ENCODE assay signal across 22 cellular contexts in genomic region chr13:114012141-114012540, GRCh38. TPM values are rescaled to one million over a fixed set of nuclear protein-coding genes. Genes with fewer than 3 reads are reported as not detected.
A peak's percentile ranks its signal among the peaks of the same experiment; 100 is the strongest.
DNase-seq lines count a peak whose midpoint lies in the region; ATAC-seq, FAIRE-seq and TF ChIP-seq lines count a peak whose summit lies in the region.
"Had no signal": no experiment of that assay in that cellular context is flagged by ENCODE, and none has a peak within 500 bp of the region (broad histone marks: within the 10 kb centered on the region; RNA-seq: fewer than 3 reads in every experiment).

No MANE protein-coding gene starts in this region.

- CTCF ChIA-PET in RWPE1 (lab: Yijun Ruan, JAX) = no interaction called here

- DNase-seq in Right ventricle myocardium inferior (ENCODE audit: missing footprints) = peak; percentile 42
- no peak for DNase-seq in cardiac septum (ENCODE audit: low spot score)
- no peak for DNase-seq in GM12891 (ENCODE audit: insufficient read length, low spot score)
- DNase-seq in RWPE1 (ENCODE audit: low spot score) = no peak
- DNase-seq in glutamatergic neuron = peak; percentile 4
- no peak for DNase-seq in NCI-H2029 treated with DMSO at 0.1 percent for 48 hours (lab: John Stamatoyannopoulos, UW)
- DNase-seq in stimulated activated naive B cell treated with anti-CD40 and anti-IgM and Interleukin-4, amounts not matched to agents 10 μg/mL and 1 μg/mL and 100 μg/mL, for 72 hours = no peak
- DNase-seq: CD8-positive, alpha-beta T cell; COR-L47; DMS153; DMS79 treated with DMSO at 0.1 percent for 48 hours; EL; H9; HFFc6 had no signal

- intact Hi-C loops in Right ventricle myocardium inferior (cut with DNase I) = no loop called here
- intact Hi-C loops in cardiac septum (cut with DNase I) = no loop called here

- H3K4me3 Mint-ChIP-seq in glutamatergic neuron (ENCODE audit: unreplicated experiment) = no peak overlapping the region
- no peak overlapping the region for H3K4me3 Mint-ChIP-seq in stimulated activated naive B cell treated with anti-CD40 and anti-IgM and Interleukin-4, amounts not matched to agents 10 μg/mL and 1 μg/mL and 100 μg/mL, for 72 hours
- H3K4me3 Mint-ChIP-seq: CD14-positive monocyte; CD8-positive, alpha-beta T cell; GM23338; H9; HFFc6 had no signal

- TF ChIP-seq CTCF in RWPE1 (conservative IDR thresholded peaks at IDR 0.05; ENCODE audit: low read depth) (no peak), glutamatergic neuron (IDR thresholded peaks at IDR 0.05; ENCODE audit: partially characterized antibody, unreplicated experiment) (no peak)

- H3K27ac ChIP-seq in RWPE1 = peak overlapping the region; percentile 57
- H3K27ac ChIP-seq: 22Rv1, HL-60 had no signal

- peaks cover 6% of the 10 kb centered on the region for H3K9me3 Mint-ChIP-seq in glutamatergic neuron (ENCODE audit: unreplicated experiment)
- H3K9me3 Mint-ChIP-seq in stimulated activated naive B cell treated with anti-CD40 and anti-IgM and Interleukin-4, amounts not matched to agents 10 μg/mL and 1 μg/mL and 100 μg/mL, for 72 hours = no peaks in the 10 kb centered on the region
- H3K9me3 Mint-ChIP-seq: CD8-positive, alpha-beta T cell; GM23338; H9; HFFc6 had no signal

- peaks cover 3% of the 10 kb centered on the region for H3K4me1 Mint-ChIP-seq in glutamatergic neuron (ENCODE audit: low read depth, unreplicated experiment)
- peaks cover 0 to 4% of the 10 kb centered on the region in 2 donors for H3K4me1 Mint-ChIP-seq in stimulated activated naive B cell treated with anti-CD40 and anti-IgM and Interleukin-4, amounts not matched to agents 10 μg/mL and 1 μg/mL and 100 μg/mL, for 72 hours
- H3K4me1 Mint-ChIP-seq: CD14-positive monocyte, GM23338, H9 had no signal

- peaks cover 10% of the 10 kb centered on the region for H3K36me3 Mint-ChIP-seq in glutamatergic neuron (ENCODE audit: unreplicated experiment)
- peaks cover 22 to 39% of the 10 kb centered on the region in 2 donors for H3K36me3 Mint-ChIP-seq in stimulated activated naive B cell treated with anti-CD40 and anti-IgM and Interleukin-4, amounts not matched to agents 10 μg/mL and 1 μg/mL and 100 μg/mL, for 72 hours

- POLR2A ChIA-PET in RWPE1 (lab: Yijun Ruan, JAX; ENCODE audit: low non-redundant PET) = no interaction called here

- H3K27me3 Mint-ChIP-seq in glutamatergic neuron (ENCODE audit: unreplicated experiment) = peaks cover 4% of the 10 kb centered on the region
- no peaks in the 10 kb centered on the region for H3K27me3 Mint-ChIP-seq in stimulated activated naive B cell treated with anti-CD40 and anti-IgM and Interleukin-4, amounts not matched to agents 10 μg/mL and 1 μg/mL and 100 μg/mL, for 72 hours

- no peak for TF ChIP-seq POLR2A in GM12891 (IDR thresholded peaks at IDR 0.05; ENCODE audit: low read depth, low read length)

- no peak overlapping the region for H3K27ac Mint-ChIP-seq in glutamatergic neuron (ENCODE audit: unreplicated experiment)
- no peak overlapping the region for H3K27ac Mint-ChIP-seq in stimulated activated naive B cell treated with anti-CD40 and anti-IgM and Interleukin-4, amounts not matched to agents 10 μg/mL and 1 μg/mL and 100 μg/mL, for 72 hours
- H3K27ac Mint-ChIP-seq: CD8-positive, alpha-beta T cell; GM23338; H9; HFFc6 had no signal

- ATAC-seq in Right ventricle myocardium inferior (no peak), HG02798 (IDR thresholded peaks at IDR 0.05; ENCODE audit: poor library complexity, unreplicated experiment) (no peak)
- ATAC-seq in stimulated activated naive B cell treated with anti-CD40 and anti-IgM and Interleukin-4, amounts not matched to agents 10 μg/mL and 1 μg/mL and 100 μg/mL, for 72 hours (replicated peaks) = no peak
- ATAC-seq: CD8-positive, alpha-beta T cell; GM23338 had no signal

- no peak for FAIRE-seq in GM12891 (lab: Jason Lieb, UNC)
- FAIRE-seq: D721Med, G401.6, GM12892 had no signal

TF ChIP-seq in GM12891, 5 proteins besides CTCF, POLR2A, EP300 and RAD21:
- no peak for TF ChIP-seq TAF1 (IDR thresholded peaks at IDR 0.05; ENCODE audit: low read depth, low read length)
- TF ChIP-seq POLR2AphosphoS5 (IDR thresholded peaks at IDR 0.05; ENCODE audit: low read depth, low read length) = 0 out of 2 replicates have a peak, but pooled peaks have one; percentile 25
- TF ChIP-seq POU2F2 (IDR thresholded peaks at IDR 0.05; ENCODE audit: low read depth, low read length) = 0 out of 2 replicates have a peak, but pooled peaks have one; percentile 6
- no peak for TF ChIP-seq SPI1 (IDR thresholded peaks at IDR 0.05; ENCODE audit: low read depth, low read length)
- no peak for TF ChIP-seq PAX5 (IDR thresholded peaks at IDR 0.05; ENCODE audit: insufficient read depth, low read length, severe bottlenecking)
TF ChIP-seq in GM12891: peak in this region for 2.

RNA-seq across cellular contexts. Expression of gene C13orf46, which starts 38.3 kb away (rescaled TPM):
- total RNA-seq in Right ventricle myocardium inferior (0.32 TPM), cardiac septum (0.40 TPM), glutamatergic neuron (ENCODE audit: unreplicated experiment) (0.71 TPM)
- polyA plus RNA-seq in GM12891 (2012; ENCODE audit: low read depth, missing spikeins) = 0.15 TPM

Comparison
In these comparisons a context has a peak if more than half of its experiments do, and no peak if none do; other contexts are left out.
1. DNase-seq: peak in Right ventricle myocardium inferior (single experiment) and glutamatergic neuron (single experiment); none in cardiac septum (single experiment), GM12891 (single experiment), RWPE1 (single experiment), NCI-H2029 treated with DMSO at 0.1 percent for 48 hours (single experiment) and stimulated activated naive B cell treated with anti-CD40 and anti-IgM and Interleukin-4, amounts not matched to agents 10 μg/mL and 1 μg/mL and 100 μg/mL, for 72 hours (single experiment).